In the genomic region with DNA sequence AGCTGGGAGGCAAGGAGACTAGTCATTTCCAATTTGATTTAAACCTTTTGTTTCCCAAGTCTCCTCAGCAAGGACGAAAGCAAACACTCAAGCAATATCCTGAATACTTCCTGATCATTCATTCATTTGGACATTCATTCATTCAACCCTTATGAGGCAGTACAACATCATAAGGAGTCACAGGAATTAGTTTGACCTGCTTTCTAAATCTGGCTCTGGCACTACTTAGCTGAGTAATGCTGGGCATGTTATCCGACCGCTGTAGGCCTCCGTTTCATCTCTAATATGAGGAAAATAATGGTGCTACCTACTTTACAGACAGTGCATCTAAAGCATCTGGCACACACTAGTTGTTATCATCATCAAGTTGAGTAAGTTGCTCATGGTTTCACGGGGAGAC, we compare ENCODE assay signal across 28 cellular contexts.
"Had no signal": no experiment of that assay in that cellular context is flagged by ENCODE, and none has a peak within 500 bp of the region (broad histone marks: within the 10 kb centered on the region; RNA-seq: fewer than 3 reads in every experiment).

No MANE protein-coding gene starts in this region.

- H3K9me3 Mint-ChIP-seq: stimulated activated effector memory CD8-positive, alpha-beta T cell treated with anti-CD3 and anti-CD28 coated beads, Interleukin-12 subunit alpha, Interleukin-12 subunit beta, amount 100 ng/mL, for 72 hours; stimulated activated memory B cell treated with anti-CD40 and anti-IgM and Interleukin-4, amounts not matched to agents 10 μg/mL and 1 μg/mL and 100 μg/mL, for 72 hours; stimulated activated naive B cell treated with anti-CD40 and anti-IgM and Interleukin-4, amounts not matched to agents 10 μg/mL and 1 μg/mL and 100 μg/mL, for 72 hours; stimulated activated naive CD8-positive, alpha-beta T cell treated with anti-CD3 and anti-CD28 coated beads, Interleukin-15, amount 100 ng/mL, for 72 hours; stimulated activated naive CD8-positive, alpha-beta T cell treated with anti-CD3 and anti-CD28 coated beads, Interleukin-15, Interleukin-2, amounts not matched to agents 100 ng/mL and 50 ng/mL, for 24 hours; type B pancreatic cell had no signal

- H3K4me1 Mint-ChIP-seq: stimulated activated effector memory CD8-positive, alpha-beta T cell treated with anti-CD3 and anti-CD28 coated beads, Interleukin-12 subunit alpha, Interleukin-12 subunit beta, amount 100 ng/mL, for 72 hours; stimulated activated memory B cell treated with anti-CD40 and anti-IgM and Interleukin-4, amounts not matched to agents 10 μg/mL and 1 μg/mL and 100 μg/mL, for 72 hours; stimulated activated naive B cell treated with anti-CD40 and anti-IgM and Interleukin-4, amounts not matched to agents 10 μg/mL and 1 μg/mL and 100 μg/mL, for 72 hours; stimulated activated naive CD8-positive, alpha-beta T cell treated with anti-CD3 and anti-CD28 coated beads, Interleukin-15, amount 100 ng/mL, for 72 hours had no signal

- H3K4me3 Mint-ChIP-seq: stimulated activated effector memory CD8-positive, alpha-beta T cell treated with anti-CD3 and anti-CD28 coated beads, Interleukin-12 subunit alpha, Interleukin-12 subunit beta, amount 100 ng/mL, for 72 hours; stimulated activated memory B cell treated with anti-CD40 and anti-IgM and Interleukin-4, amounts not matched to agents 10 μg/mL and 1 μg/mL and 100 μg/mL, for 72 hours; stimulated activated naive B cell treated with anti-CD40 and anti-IgM and Interleukin-4, amounts not matched to agents 10 μg/mL and 1 μg/mL and 100 μg/mL, for 72 hours; stimulated activated naive CD8-positive, alpha-beta T cell treated with anti-CD3 and anti-CD28 coated beads, Interleukin-15, amount 100 ng/mL, for 72 hours; stimulated activated naive CD8-positive, alpha-beta T cell treated with anti-CD3 and anti-CD28 coated beads, Interleukin-15, Interleukin-2, amounts not matched to agents 100 ng/mL and 50 ng/mL, for 24 hours; type B pancreatic cell had no signal

- H3K27me3 ChIP-seq: stomach, suprapubic skin, testis, thyroid gland, tibial artery, tibial nerve, transverse colon, upper lobe of left lung, upper lobe of right lung, uterus, vagina had no signal

- H3K4me3 ChIP-seq: stomach, suprapubic skin, testis, thoracic aorta, thyroid gland, tibial artery, tibial nerve, transverse colon, upper lobe of left lung, upper lobe of right lung, uterus, vagina had no signal

- H3K36me3 ChIP-seq: stomach, suprapubic skin, thoracic aorta, thyroid gland, tibial artery, tibial nerve, transverse colon, upper lobe of left lung, upper lobe of right lung, uterus, vagina had no signal

- H3K4me1 ChIP-seq: stomach, suprapubic skin, testis, thyroid gland, tibial artery, tibial nerve, transverse colon, upper lobe of left lung, upper lobe of right lung, uterus, vagina had no signal

- H3K36me3 Mint-ChIP-seq: stimulated activated effector memory CD8-positive, alpha-beta T cell treated with anti-CD3 and anti-CD28 coated beads, Interleukin-12 subunit alpha, Interleukin-12 subunit beta, amount 100 ng/mL, for 72 hours; stimulated activated memory B cell treated with anti-CD40 and anti-IgM and Interleukin-4, amounts not matched to agents 10 μg/mL and 1 μg/mL and 100 μg/mL, for 72 hours; stimulated activated naive B cell treated with anti-CD40 and anti-IgM and Interleukin-4, amounts not matched to agents 10 μg/mL and 1 μg/mL and 100 μg/mL, for 72 hours; type B pancreatic cell had no signal

- H3K27ac Mint-ChIP-seq: stimulated activated effector memory CD8-positive, alpha-beta T cell treated with anti-CD3 and anti-CD28 coated beads, Interleukin-12 subunit alpha, Interleukin-12 subunit beta, amount 100 ng/mL, for 72 hours; stimulated activated memory B cell treated with anti-CD40 and anti-IgM and Interleukin-4, amounts not matched to agents 10 μg/mL and 1 μg/mL and 100 μg/mL, for 72 hours; stimulated activated naive B cell treated with anti-CD40 and anti-IgM and Interleukin-4, amounts not matched to agents 10 μg/mL and 1 μg/mL and 100 μg/mL, for 72 hours; stimulated activated naive CD8-positive, alpha-beta T cell treated with anti-CD3 and anti-CD28 coated beads, Interleukin-15, amount 100 ng/mL, for 72 hours; stimulated activated naive CD8-positive, alpha-beta T cell treated with anti-CD3 and anti-CD28 coated beads, Interleukin-15, Interleukin-2, amounts not matched to agents 100 ng/mL and 50 ng/mL, for 24 hours; type B pancreatic cell had no signal

- H3K27ac ChIP-seq: stomach, suprapubic skin, testis, thoracic aorta, thyroid gland, tibial artery, tibial nerve, transverse colon, upper lobe of left lung, upper lobe of right lung, uterus, vagina had no signal

- ATAC-seq: stimulated activated effector memory CD8-positive, alpha-beta T cell treated with anti-CD3 and anti-CD28 coated beads, Interleukin-12 subunit alpha, Interleukin-12 subunit beta, amount 100 ng/mL, for 72 hours; stimulated activated memory B cell treated with anti-CD40 and anti-IgM and Interleukin-4, amounts not matched to agents 10 μg/mL and 1 μg/mL and 100 μg/mL, for 72 hours; stimulated activated naive B cell treated with anti-CD40 and anti-IgM and Interleukin-4, amounts not matched to agents 10 μg/mL and 1 μg/mL and 100 μg/mL, for 72 hours; stimulated activated naive CD8-positive, alpha-beta T cell treated with anti-CD3 and anti-CD28 coated beads, Interleukin-15, amount 100 ng/mL, for 72 hours; stimulated activated naive CD8-positive, alpha-beta T cell treated with anti-CD3 and anti-CD28 coated beads, Interleukin-15, Interleukin-2, amounts not matched to agents 100 U/mL and 50 U/mL, for 24 hours; upper lobe of right lung had no signal

- H3K27me3 Mint-ChIP-seq: stimulated activated memory B cell treated with anti-CD40 and anti-IgM and Interleukin-4, amounts not matched to agents 10 μg/mL and 1 μg/mL and 100 μg/mL, for 72 hours had no signal

- FAIRE-seq: urothelium cell line had no signal

- DNase-seq: stimulated activated CD4-positive, alpha-beta T cell treated with anti-CD3 and anti-CD28 coated beads, Interleukin-2, amount 100 ng/mL, for 48 hours; stimulated activated CD4-positive, alpha-beta T cell treated with anti-CD3 and anti-CD28 coated beads, Interleukin-4, amount 100 ng/mL, for 1 hour; stimulated activated CD4-positive, alpha-beta T cell treated with anti-CD3 and anti-CD28 coated beads, Interleukin-4, amount 100 ng/mL, for 24 hours; stimulated activated CD4-positive, alpha-beta T cell treated with anti-CD3 and anti-CD28 coated beads, Interleukin-4, amount 100 ng/mL, for 4 hours; stimulated activated CD8-positive, alpha-beta memory T cell treated with anti-CD3 and anti-CD28 coated beads, Interleukin-4, amount 100 ng/mL, for 48 hours; stimulated activated naive B cell treated with anti-CD40 and anti-IgM and Interleukin-4, amounts not matched to agents 10 μg/mL and 1 μg/mL and 100 μg/mL, for 72 hours; stimulated activated naive CD4-positive, alpha-beta T cell; stimulated activated naive CD4-positive, alpha-beta T cell treated with Interleukin-2 at 50 U/mL for 16 hours; stimulated activated naive CD8-positive, alpha-beta T cell treated with anti-CD3 and anti-CD28 coated beads, Interleukin-15, amount 100 ng/mL, for 72 hours; stimulated activated naive CD8-positive, alpha-beta T cell treated with anti-CD3 and anti-CD28 coated beads, Interleukin-15, Interleukin-2, amounts not matched to agents 100 U/mL and 50 U/mL, for 24 hours; stomach; substantia nigra; testis; thyroid gland; tibial artery; transverse colon; upper lobe of right lung; uterus had no signal

- H3K9me3 ChIP-seq: stomach, suprapubic skin, testis, thoracic aorta, thyroid gland, tibial artery, tibial nerve, transverse colon, upper lobe of left lung, upper lobe of right lung, uterus, vagina had no signal
